In genomic region chr1:183824295-183824694, GRCh38 we compare ENCODE assay signal across 17 cellular contexts.
"Had no signal": no experiment of that assay in that cellular context is flagged by ENCODE, and none has a peak within 500 bp of the region (broad histone marks: within the 10 kb centered on the region; RNA-seq: fewer than 3 reads in every experiment).

No MANE protein-coding gene starts in this region.

- H3K4me3 ChIP-seq: adrenal gland, mucosa of descending colon, tibial nerve had no signal

- H3K27ac ChIP-seq: adrenal gland, parathyroid adenoma had no signal

- H3K4me1 ChIP-seq: parathyroid adenoma had no signal

- ATAC-seq: activated CD4-positive, alpha-beta T cell treated with anti-CD3 and anti-CD28 coated beads for 36 hours; esophagus mucosa; left lobe of liver; mucosa of descending colon; naive thymus-derived CD4-positive, alpha-beta T cell; T-cell had no signal

- H3K36me3 ChIP-seq: adrenal gland, tibial nerve had no signal

- H3K9me3 ChIP-seq: adrenal gland, mucosa of descending colon, tibial nerve had no signal

- DNase-seq: activated CD4-positive, alpha-beta memory T cell treated with anti-CD3 and anti-CD28 coated beads, Interleukin-2, amount 10 ng/mL, durations not matched to agents 7 days and 5 days; activated CD4-positive, alpha-beta T cell treated with anti-CD3 and anti-CD28 coated beads for 36 hours; activated effector memory CD4-positive, alpha-beta T cell treated with anti-CD3 and anti-CD28 coated beads, Interleukin-2, amount 50 U/mL, for 16 hours; activated T-cell treated with anti-CD3 and anti-CD28 coated beads, Interleukin-2, amount 50 U/mL, for 48 hours; adrenal gland; hippocampal formation; mucosa of descending colon; naive thymus-derived CD4-positive, alpha-beta T cell; stimulated activated CD4-positive, alpha-beta T cell treated with anti-CD3 and anti-CD28 coated beads, Interleukin-2, amount 100 ng/mL, for 48 hours; stimulated activated naive CD4-positive, alpha-beta T cell; substantia nigra; T-cell; T-helper 9 cell had no signal

- H3K27me3 ChIP-seq: adrenal gland, tibial nerve had no signal
